In the genomic region with DNA sequence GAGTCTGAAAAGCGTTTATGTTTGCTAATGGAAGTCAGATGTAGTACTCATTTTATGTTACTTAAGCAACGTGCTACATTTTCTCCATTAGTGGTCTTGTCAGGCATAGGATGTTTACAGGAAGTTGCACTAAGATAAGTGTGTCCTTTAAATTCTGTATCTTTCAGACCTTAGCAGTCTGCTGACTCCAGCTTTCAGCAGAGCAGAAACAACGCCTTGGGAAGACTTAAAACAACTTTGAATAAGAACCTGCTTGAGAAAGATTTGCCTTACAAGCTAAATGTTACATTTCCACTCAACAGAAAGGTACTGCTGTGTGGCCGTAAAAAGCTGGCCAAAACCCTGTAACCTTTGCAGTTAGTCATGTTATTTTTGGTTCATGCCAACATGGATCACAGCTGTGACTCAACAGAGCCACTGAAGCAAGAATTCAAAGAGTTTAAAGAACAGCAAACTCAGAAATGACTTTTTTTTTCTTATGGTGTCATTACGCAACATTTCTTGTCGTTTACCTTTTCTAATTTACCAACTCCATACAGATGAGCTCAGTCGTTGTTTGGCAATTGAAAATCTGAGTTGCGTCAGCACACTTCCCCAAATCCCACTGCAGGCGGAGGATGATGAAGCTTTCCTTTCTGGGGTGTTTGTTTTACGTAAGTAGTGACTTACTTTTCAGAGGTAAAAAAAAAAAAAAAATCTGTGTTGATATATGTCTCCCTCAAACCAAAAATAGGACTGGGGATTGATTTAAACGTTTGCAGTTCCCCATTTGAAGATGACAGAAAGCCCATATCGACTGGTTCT, we compare ENCODE assay signal across 8 cellular contexts. TPM values are rescaled to one million over a fixed set of nuclear protein-coding genes. Genes with fewer than 3 reads are reported as not detected.
A peak's percentile ranks its signal among the peaks of the same experiment; 100 is the strongest.
DNase-seq lines count a peak whose midpoint lies in the region; ATAC-seq and TF ChIP-seq lines count a peak whose summit lies in the region.

No MANE protein-coding gene starts in this region.

- H2BK120ac ChIP-seq in H9 (ENCODE audit: low read depth, low read length, poor library complexity, severe bottlenecking), result no peak overlapping the region

- H3K9me3 ChIP-seq in H9 (ENCODE audit: control insufficient read depth, low read depth, low read length), result no peaks in the 10 kb centered on the region
- no peaks in the 10 kb centered on the region for H3K9me3 ChIP-seq in sigmoid colon
- no peaks in the 10 kb centered on the region for H3K9me3 ChIP-seq in A673 (ENCODE audit: low read depth, low read length, poor library complexity, severe bottlenecking)

- H3K27me3 ChIP-seq in H9 (ENCODE audit: insufficient read depth, low read length) (no peaks in the 10 kb centered on the region), sigmoid colon (no peaks in the 10 kb centered on the region), A673 (replicated peaks; ENCODE audit: insufficient read depth, low read depth, low read length, poor library complexity) (peaks cover 3% of the 10 kb centered on the region)

- H3K23me2 ChIP-seq in H9 (ENCODE audit: insufficient read length, low read depth, low read length, poor library complexity, severe bottlenecking), result no peaks in the 10 kb centered on the region

- peaks cover 10 to 16% of the 10 kb centered on the region in 2 experiments for H3K4me1 Mint-ChIP-seq in H9

- H3K4me1 ChIP-seq in H9 (ENCODE audit: insufficient read depth, low read length) (peaks cover 2% of the 10 kb centered on the region; the same call in 1 of the 2 replicates), sigmoid colon (no peaks in the 10 kb centered on the region), A673 (ENCODE audit: insufficient read depth, low read length, poor library complexity, severe bottlenecking) (no peaks in the 10 kb centered on the region)

- H3T11ph ChIP-seq in H9 (ENCODE audit: low read length), result no peak overlapping the region

- no peak overlapping the region for H4K8ac ChIP-seq in H9 (replicated peaks; ENCODE audit: insufficient read length, low read depth, low read length)

- H3K4me3 ChIP-seq in fibroblast of mammary gland (ENCODE audit: control insufficient read depth, low read depth, low read length) (no peak overlapping the region), sigmoid colon (no peak overlapping the region), A673 (ENCODE audit: low read depth, low read length, poor library complexity, severe bottlenecking) (no peak overlapping the region)

- peak overlapping the region; percentile 48 for H2AFZ ChIP-seq in H9 (ENCODE audit: low read length)

- no peak overlapping the region for H2BK20ac ChIP-seq in H9 (ENCODE audit: low read depth, low read length, poor library complexity, severe bottlenecking)

- intact Hi-C loops in sigmoid colon (cut with DNase I), result no loop called here
- intact Hi-C loops in A673 (cut with micrococcal nuclease; ENCODE audit: unreplicated experiment), result no loop called here

- H3K27ac ChIP-seq in H9 (ENCODE audit: insufficient read length, low read depth, low read length) (no peak overlapping the region), sigmoid colon (peak overlapping the region in 2 of 4 donors; percentile 31 to 49), A673 (ENCODE audit: low read depth, low read length, poor library complexity, severe bottlenecking) (no peak overlapping the region)

- CTCF ChIA-PET in A673 (lab: Charles Lee), result no interaction called here

- no peak overlapping the region for H3K18ac ChIP-seq in H9 (ENCODE audit: insufficient read length, low read depth, low read length)

- H2BK15ac ChIP-seq in H9 (ENCODE audit: low read depth, low read length), result no peak overlapping the region

- no peaks in the 10 kb centered on the region; the same call in 1 of the 2 replicates for H3K27me3 Mint-ChIP-seq in H9 (ENCODE audit: low read depth)

- WGBS in H9 (ENCODE audit: extremely low coverage, insufficient read length, low lambda C conversion rate), result no CpG with 5 or more reads among the region's 12 CpGs
- WGBS in sigmoid colon, 2 donors, result 40 to 70% methylated on average over 12 of the region's 12 CpGs

- no peak for DNase-seq in H9
- peak; percentile 12 to 26 for DNase-seq in SHP77 (lab: John Stamatoyannopoulos, UW)
- DNase-seq in fibroblast of mammary gland (ENCODE audit: low read depth), result peak; percentile 99
- peak; percentile 72 for DNase-seq in sigmoid colon
- DNase-seq in A673 (ENCODE audit: low spot score), result no peak
- no peak for DNase-seq in stimulated activated CD4-positive, alpha-beta T cell treated with anti-CD3 and anti-CD28 coated beads, Interleukin-4, amount 100 ng/mL, for 4 hours
- DNase-seq in ureter (ENCODE audit: low spot score), result no peak

- H2BK12ac ChIP-seq in H9 (ENCODE audit: insufficient read length, low read depth, low read length), result no peak overlapping the region

- H3K56ac ChIP-seq in H9 (ENCODE audit: insufficient read length, low read depth, low read length), result no peak overlapping the region

- H3K79me2 ChIP-seq in H9 (ENCODE audit: insufficient read depth, low read length), result no peaks in the 10 kb centered on the region

- no peak overlapping the region for H3K4me3 Mint-ChIP-seq in H9

- no peak overlapping the region for H2BK5ac ChIP-seq in H9 (ENCODE audit: insufficient read length, low read length)

- H3K4ac ChIP-seq in H9 (ENCODE audit: low read depth, low read length), result no peak overlapping the region

- H3K36me3 ChIP-seq in sigmoid colon (no peaks in the 10 kb centered on the region), A673 (ENCODE audit: insufficient read depth, low read length, poor library complexity, severe bottlenecking) (no peaks in the 10 kb centered on the region)

- peak in 2 of 4 donors; percentile 4 to 17 for TF ChIP-seq EP300 in sigmoid colon (IDR thresholded peaks at IDR 0.05)

- H4K5ac ChIP-seq in H9 (ENCODE audit: insufficient read length, low read depth, low read length), result no peak overlapping the region

- H3K79me1 ChIP-seq in H9 (ENCODE audit: insufficient read depth, low read depth, low read length, poor library complexity, severe bottlenecking), result no peaks in the 10 kb centered on the region

- H3K36me3 Mint-ChIP-seq in H9 (ENCODE audit: insufficient read depth in 1 of 3, low read depth in 3 of 3), result peaks cover 0 to 3% (median 0%) of the 10 kb centered on the region in 3 experiments; a peak in 1 of 7 replicates

- POLR2A ChIA-PET in A673 (lab: Charles Lee; ENCODE audit: low non-redundant PET), result no interaction called here

- no peak overlapping the region for H2AK5ac ChIP-seq in H9 (ENCODE audit: insufficient read length, low read length)

- no peak overlapping the region for H3K4me2 ChIP-seq in H9 (ENCODE audit: insufficient read depth, insufficient read length, low read length)

- no peak overlapping the region for H3K9ac ChIP-seq in H9 (ENCODE audit: extremely low read depth, insufficient read length, low read length)

- peak overlapping the region in 1 of 3 experiments; percentile 5; a peak in 1 of 7 replicates for H3K27ac Mint-ChIP-seq in H9

- no peaks in the 10 kb centered on the region for H3K9me3 Mint-ChIP-seq in H9

- H3K14ac ChIP-seq in H9 (ENCODE audit: insufficient read depth, low read length), result no peak overlapping the region

- no peak overlapping the region for H4K91ac ChIP-seq in H9 (ENCODE audit: insufficient read length, low read depth, low read length)

- no peak for ATAC-seq in HG03280 (IDR thresholded peaks at IDR 0.05; ENCODE audit: unreplicated experiment)

- H3K23ac ChIP-seq in H9 (ENCODE audit: insufficient read length, low read depth, low read length), result no peak overlapping the region

- H4K20me1 ChIP-seq in H9 (ENCODE audit: control insufficient read depth, insufficient read depth, insufficient read length), result no peaks in the 10 kb centered on the region

- no TSS peak for BruUV-seq in A673 (replicated peaks; lab: Mats Ljungman, UMichigan)

- TF ChIP-seq POLR2A in sigmoid colon (IDR thresholded peaks at IDR 0.05), result no peak

- TF ChIP-seq CTCF in H9 (conservative IDR thresholded peaks at IDR 0.05), result no peak
- no peak for TF ChIP-seq CTCF in fibroblast of mammary gland (conservative IDR thresholded peaks at IDR 0.05; ENCODE audit: control insufficient read depth, insufficient read depth, low read depth, low read length)
- no peak for TF ChIP-seq CTCF in sigmoid colon (IDR thresholded peaks at IDR 0.05)
- TF ChIP-seq CTCF in A673 (conservative IDR thresholded peaks at IDR 0.05; ENCODE audit: low read depth, low read length), result no peak

RNA-seq across cellular contexts. Expression of a gene that starts 27.9 kb away (rescaled TPM):
- total RNA-seq in H9 (2021), result 0.28 and 0.61 TPM in 2 replicates
- total RNA-seq in sigmoid colon, result 1 to 10 TPM; 1.5 to 5.3 (median 2.5) TPM
- under 1 TPM in 1 of 3 donors, not detected in 2; 0.64 TPM for polyA plus RNA-seq in sigmoid colon
- total RNA-seq in A673 (2021), result 1.7 and 1.9 TPM in 2 replicates
- 1.8 TPM for total RNA-seq in ureter

Comparison
In these comparisons a context has a peak if more than half of its experiments do, and no peak if none do; other contexts are left out.
1. DNase-seq: peak in SHP77 (2 of 2), fibroblast of mammary gland (single experiment) and sigmoid colon (single experiment); none in H9 (single experiment), A673 (single experiment), stimulated activated CD4-positive, alpha-beta T cell treated with anti-CD3 and anti-CD28 coated beads, Interleukin-4, amount 100 ng/mL, for 4 hours (0 of 2) and ureter (single experiment).